7 cellular contexts compared by ENCODE assay signal in the genomic region with DNA sequence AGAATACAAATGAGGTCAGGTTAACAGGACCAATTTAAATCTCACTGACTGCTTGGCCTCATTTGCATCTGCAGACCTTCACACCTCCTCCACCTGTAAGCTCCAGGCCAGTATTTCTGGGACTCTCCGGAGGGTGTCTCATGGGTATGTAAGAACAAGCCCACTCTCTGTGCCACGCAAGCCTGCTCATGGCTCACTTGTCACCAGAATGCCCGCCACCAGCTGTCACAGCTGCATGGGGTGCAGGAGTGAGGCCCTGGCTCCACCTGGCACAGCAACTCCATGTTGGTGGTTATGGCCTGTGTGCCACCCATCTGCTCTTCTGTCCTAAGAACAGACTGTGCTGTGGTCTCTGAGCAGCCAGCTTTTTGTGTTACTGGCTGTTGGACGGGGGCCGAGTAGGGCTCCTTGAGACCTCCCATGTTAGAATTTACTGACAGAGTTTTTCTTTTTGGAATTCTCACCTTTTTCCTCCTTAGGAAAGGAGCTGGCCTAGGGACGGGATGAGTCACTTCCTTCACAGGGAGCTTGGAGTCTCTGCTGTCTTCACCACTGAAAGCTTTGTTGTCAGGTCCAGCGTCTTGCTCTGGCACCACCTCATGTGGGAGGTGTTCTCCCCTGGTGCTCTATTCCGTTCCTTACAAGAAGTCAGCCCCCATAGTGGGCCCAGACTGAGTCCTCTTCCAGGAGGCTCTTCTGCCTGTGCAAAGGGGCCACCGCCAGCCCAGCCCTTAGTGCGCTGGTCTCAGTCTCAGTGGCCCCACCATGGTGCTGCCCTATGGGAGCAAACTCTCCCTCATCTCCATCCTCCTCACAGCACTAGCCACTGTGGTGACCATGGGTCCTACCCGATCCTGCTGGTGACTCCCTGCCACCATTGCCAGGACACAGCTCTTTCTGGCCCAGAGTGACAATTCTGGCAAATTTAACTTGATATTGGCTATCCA. TPM values are rescaled to one million over a fixed set of nuclear protein-coding genes. Genes with fewer than 3 reads are reported as not detected.
DNase-seq lines count a peak whose midpoint lies in the region; ATAC-seq, FAIRE-seq and TF ChIP-seq lines count a peak whose summit lies in the region.
"Not testable (repeated sequence)": the region's sequence is repeated elsewhere in the genome, so short reads cannot be mapped to it uniquely, and the experiment has no call there.

No MANE protein-coding gene starts in this region.

- H3K36me3 ChIP-seq in astrocyte (ENCODE audit: insufficient read depth, low read length); mesenchymal stem cell (ENCODE audit: control insufficient read depth in 1 of 2, insufficient read depth in 2 of 2, low read depth in 1 of 2, low read length in 2 of 2): not testable (repeated sequence)

- not testable (repeated sequence) for H3K23ac ChIP-seq in mesenchymal stem cell (ENCODE audit: low read length in 2 of 2)

- not testable (repeated sequence) for H4K91ac ChIP-seq in mesenchymal stem cell (ENCODE audit: low read length)

- not testable (repeated sequence) for TF ChIP-seq CTCF in astrocyte (IDR thresholded peaks at IDR 0.05; ENCODE audit: insufficient read depth, low read depth, low read length)

- not testable (repeated sequence) for FAIRE-seq in astrocyte (lab: Jason Lieb, UNC)

- H3K79me2 ChIP-seq in astrocyte (ENCODE audit: insufficient read depth, low read length), result not testable (repeated sequence)

- H2AK5ac ChIP-seq in mesenchymal stem cell (ENCODE audit: low read length, severe bottlenecking), result not testable (repeated sequence)

- H3K4me3 ChIP-seq in astrocyte (ENCODE audit: insufficient read depth, low read depth, low read length); mesenchymal stem cell (ENCODE audit: insufficient read depth in 1 of 2, low read depth in 1 of 2, low read length in 2 of 2): not testable (repeated sequence)

- H3K9me3 ChIP-seq in astrocyte (ENCODE audit: insufficient read depth, low read depth, low read length); mesenchymal stem cell (ENCODE audit: control insufficient read depth, low read length): not testable (repeated sequence)

- H3K9ac ChIP-seq in astrocyte (ENCODE audit: low read length); mesenchymal stem cell (ENCODE audit: low read length): not testable (repeated sequence)

- WGBS in mesenchymal stem cell, result 66% methylated on average over 8 of the region's 11 CpGs

- H3K79me1 ChIP-seq in mesenchymal stem cell (replicated peaks; ENCODE audit: low read length, poor library complexity, severe bottlenecking), result not testable (repeated sequence)

- H3K4me1 Mint-ChIP-seq in astrocyte (ENCODE audit: low read depth, unreplicated experiment), result peaks cover 24% of the 10 kb centered on the region

- H2AFZ ChIP-seq in astrocyte (ENCODE audit: low read depth, low read length); mesenchymal stem cell (ENCODE audit: low read depth, low read length): not testable (repeated sequence)

- H3K27ac ChIP-seq in astrocyte (ENCODE audit: low read depth, low read length); mesenchymal stem cell (ENCODE audit: low read length, poor library complexity, severe bottlenecking): not testable (repeated sequence)

- not testable (repeated sequence) for H3K4ac ChIP-seq in mesenchymal stem cell (ENCODE audit: low read depth in 1 of 2, low read length in 2 of 2)

- H2BK15ac ChIP-seq in mesenchymal stem cell (ENCODE audit: low read depth, poor library complexity, severe bottlenecking), result not testable (repeated sequence)

- not testable (repeated sequence) for H3K27me3 Mint-ChIP-seq in astrocyte (ENCODE audit: low read depth, unreplicated experiment)

- H3K4me2 ChIP-seq in astrocyte (ENCODE audit: low read length), result peak overlapping the region; percentile 11
- not testable (repeated sequence) for H3K4me2 ChIP-seq in mesenchymal stem cell (ENCODE audit: low read length, poor library complexity, severe bottlenecking)

- not testable (repeated sequence) for H3K18ac ChIP-seq in mesenchymal stem cell (ENCODE audit: low read depth in 1 of 2, low read length in 2 of 2)

- not testable (repeated sequence) for H4K20me1 ChIP-seq in astrocyte (ENCODE audit: insufficient read depth, low read length)

- H2BK5ac ChIP-seq in mesenchymal stem cell (ENCODE audit: low read depth, low read length, poor library complexity, severe bottlenecking), result not testable (repeated sequence)

- not testable (repeated sequence) for H2BK12ac ChIP-seq in mesenchymal stem cell (ENCODE audit: low read length in 2 of 2)

- not testable (repeated sequence) for H3K36me3 Mint-ChIP-seq in astrocyte (ENCODE audit: low read depth, unreplicated experiment)

- not testable (repeated sequence) for H3K4me1 ChIP-seq in astrocyte (ENCODE audit: insufficient read depth, low read length); mesenchymal stem cell (ENCODE audit: control insufficient read depth, insufficient read depth, low read depth, low read length)

- H3K14ac ChIP-seq in mesenchymal stem cell (ENCODE audit: low read length in 2 of 2), result not testable (repeated sequence)

- DNase-seq in Daoy (ENCODE audit: low read depth), result peak; percentile 67
- DNase-seq in NCI-H1694 (lab: John Stamatoyannopoulos, UW), result peak; percentile 73
- peak; percentile 54 for DNase-seq in RPMI7951 (ENCODE audit: low read depth)
- peak; percentile 6 for DNase-seq in astrocyte (ENCODE audit: low read depth)
- peak; percentile 10 for DNase-seq in mesenchymal stem cell
- DNase-seq in stimulated activated naive CD8-positive, alpha-beta T cell treated with anti-CD3 and anti-CD28 coated beads, Interleukin-15, Interleukin-2, amounts not matched to agents 100 U/mL and 50 U/mL, for 24 hours, result not testable (repeated sequence)

- not testable (repeated sequence) for H2BK120ac ChIP-seq in mesenchymal stem cell (ENCODE audit: low read depth, low read length)

- not testable (repeated sequence) for H3K9me3 Mint-ChIP-seq in astrocyte (ENCODE audit: unreplicated experiment)

- not testable (repeated sequence) for H3K4me3 Mint-ChIP-seq in astrocyte (ENCODE audit: unreplicated experiment)

- not testable (repeated sequence) for H3K27me3 ChIP-seq in astrocyte (ENCODE audit: insufficient read depth, low read length); mesenchymal stem cell (ENCODE audit: control insufficient read depth in 1 of 2, insufficient read depth in 1 of 2, low read length in 2 of 2)

- not testable (repeated sequence) for H3K27ac Mint-ChIP-seq in astrocyte (ENCODE audit: unreplicated experiment)

- ATAC-seq in esophagus mucosa, result peak; percentile 20
- ATAC-seq in stimulated activated naive CD8-positive, alpha-beta T cell treated with anti-CD3 and anti-CD28 coated beads, Interleukin-15, Interleukin-2, amounts not matched to agents 100 U/mL and 50 U/mL, for 24 hours, result peak; percentile 36

- not testable (repeated sequence) for H4K8ac ChIP-seq in mesenchymal stem cell (ENCODE audit: low read length)

RNA-seq across cellular contexts. Expression of a gene that starts 20.5 kb away (rescaled TPM):
- 57.8 and 57.9 TPM in 2 replicates for total RNA-seq in Daoy (2014; rRNA removed; shearing (Covaris generic))
- 47.7 and 52.6 TPM in 2 replicates for total RNA-seq in RPMI7951 (2014; rRNA removed; shearing (Covaris generic))
- 46.4 and 69.2 TPM in 2 replicates for total RNA-seq in astrocyte
- total RNA-seq in esophagus mucosa, result 10.4 TPM
- 24.3 TPM for polyA plus RNA-seq in mesenchymal stem cell (2013, experiment 1 of 2)
- 25.9 TPM for polyA plus RNA-seq in mesenchymal stem cell (2013, experiment 2 of 2)
